ENCODE assay signal across 8 cellular contexts in the genomic region with DNA sequence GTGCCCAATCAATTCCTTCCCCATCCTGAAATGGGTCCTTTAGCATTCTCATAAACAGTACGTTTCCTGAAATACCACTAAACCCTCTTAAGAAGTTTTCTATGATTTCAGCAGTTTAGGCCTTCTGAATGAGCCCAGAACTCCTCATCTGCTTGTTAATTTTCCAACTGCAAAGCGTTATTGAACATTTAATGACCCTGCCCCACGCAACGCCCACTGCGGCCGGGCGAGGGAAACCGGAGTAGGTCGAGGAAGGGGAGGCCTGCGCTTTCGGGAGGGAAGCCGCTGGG. TPM values are rescaled to one million over a fixed set of nuclear protein-coding genes. Genes with fewer than 3 reads are reported as not detected.
DNase-seq lines count a peak whose midpoint lies in the region; ATAC-seq and TF ChIP-seq lines count a peak whose summit lies in the region.

No MANE protein-coding gene starts in this region.

- peaks cover 7% of the 10 kb centered on the region for H3K27me3 ChIP-seq in gastroesophageal sphincter

- H3K4me1 ChIP-seq in gastroesophageal sphincter: peaks cover 0 to 41% (median 4%) of the 10 kb centered on the region in 3 donors

- TF ChIP-seq CTCF in GM13976 (IDR thresholded peaks at IDR 0.05; ENCODE audit: borderline replicate concordance, control extremely low read depth, extremely low read depth, insufficient read depth, missing control alignments) (no peak), VCaP (conservative IDR thresholded peaks at IDR 0.05) (no peak), gastroesophageal sphincter (IDR thresholded peaks at IDR 0.05) (no peak)

- WGBS in gastroesophageal sphincter (ENCODE audit: low coverage in 1 of 2), 2 donors: 8 to 20% methylated on average over 1 to 2 of the region's 12 CpGs

- TF ChIP-seq EP300 in gastroesophageal sphincter (IDR thresholded peaks at IDR 0.05): no peak

- H3K4me3 ChIP-seq in gastroesophageal sphincter: peak overlapping the region; percentile 71 to 92
- peak overlapping the region; percentile 94 for H3K4me3 ChIP-seq in skeletal muscle cell (ENCODE audit: low read depth, low read length)

- no peaks in the 10 kb centered on the region for H3K9me3 ChIP-seq in gastroesophageal sphincter

- DNase-seq in GM13976 (ENCODE audit: low spot score): peak; percentile 13
- no peak for DNase-seq in skeletal muscle cell (ENCODE audit: low read depth)
- no peak for DNase-seq in NCI-H1105 (lab: John Stamatoyannopoulos, UW)
- no peak for DNase-seq in NCI-H1436 treated with DMSO at 0.1 percent for 48 hours (lab: John Stamatoyannopoulos, UW)
- no peak for DNase-seq in DMS153 (lab: John Stamatoyannopoulos, UW)
- DNase-seq in OCI-M2 (lab: John Stamatoyannopoulos, UW; ENCODE audit: unreplicated experiment): no peak

- in situ Hi-C loops in GM13976 (cut with MboI; ENCODE audit: low sequenced_read_pairs, unreplicated experiment): no loop called here

- no peak for ATAC-seq in gastroesophageal sphincter

- no peaks in the 10 kb centered on the region for H3K36me3 ChIP-seq in gastroesophageal sphincter

- TF ChIP-seq POLR2A in gastroesophageal sphincter (IDR thresholded peaks at IDR 0.05): no peak

- H3K27ac ChIP-seq in VCaP (peak overlapping the region; percentile 89), gastroesophageal sphincter (peak overlapping the region in 3 of 4 donors; percentile 98 to 99 (median 98))

RNA-seq across cellular contexts. Expression of a gene that starts 0.6 kb away (rescaled TPM):
- 10 to 100 TPM in 3 of 4 donors, 1 to 10 TPM in 1; 9.1 to 18.5 (median 12.5) TPM for total RNA-seq in gastroesophageal sphincter
